Comparison of ENCODE assay signal across 10 cellular contexts in genomic region chr19:40286674-40287421, GRCh38. TPM values are rescaled to one million over a fixed set of nuclear protein-coding genes. Genes with fewer than 3 reads are reported as not detected.
DNase-seq lines count a peak whose midpoint lies in the region; ATAC-seq and TF ChIP-seq lines count a peak whose summit lies in the region.
"Had no signal": no experiment of that assay in that cellular context is flagged by ENCODE, and none has a peak within 500 bp of the region (broad histone marks: within the 10 kb centered on the region; RNA-seq: fewer than 3 reads in every experiment).

No MANE protein-coding gene starts in this region.

- no peaks in the 10 kb centered on the region for H3K27me3 ChIP-seq in breast epithelium
- H3K27me3 ChIP-seq in lower lobe of right lung (ENCODE audit: low read depth): no peaks in the 10 kb centered on the region
- H3K27me3 ChIP-seq in transverse colon: no peaks in the 10 kb centered on the region
- H3K27me3 ChIP-seq: brain microvascular endothelial cell had no signal

- 87 to 89% methylated on average over 11 to 13 of the region's 13 CpGs for WGBS in transverse colon (ENCODE audit: low coverage in 1 of 2), 2 donors

- POLR2A ChIA-PET in MCF 10A (lab: Yijun Ruan, JAX): interaction anchor here (0.6 to 1.5 kb wide), 3 partner anchors 11 to 117 kb away, joined by 3 to 4 read pairs (median 3); no protein-coding TSS in a partner anchor
- POLR2A ChIA-PET in activated CD8-positive, alpha-beta T cell treated with anti-CD3 and anti-CD28 coated beads, Interleukin-2, amount 10 ng/mL, durations not matched to agents 7 days and 5 days (lab: Charles Lee): no interaction called here

- TF ChIP-seq CTCF in MCF 10A (IDR thresholded peaks at IDR 0.05; ENCODE audit: unreplicated experiment) (no peak), breast epithelium (IDR thresholded peaks at IDR 0.05) (no peak), lower lobe of right lung (IDR thresholded peaks at IDR 0.05) (no peak), transverse colon (IDR thresholded peaks at IDR 0.05) (no peak)

- no peak for ATAC-seq in activated CD8-positive, alpha-beta T cell treated with anti-CD3 and anti-CD28 coated beads, Interleukin-2, amount 10 ng/mL, durations not matched to agents 7 days and 5 days
- ATAC-seq in lower lobe of right lung: no peak
- ATAC-seq in GM21367 (IDR thresholded peaks at IDR 0.05; ENCODE audit: unreplicated experiment): no peak

- H3K9me3 ChIP-seq in breast epithelium (no peaks in the 10 kb centered on the region), lower lobe of right lung (no peaks in the 10 kb centered on the region), transverse colon (no peaks in the 10 kb centered on the region)

- no peaks in the 10 kb centered on the region for H3K36me3 Mint-ChIP-seq in MCF 10A (ENCODE audit: insufficient read depth, unreplicated experiment)
- H3K36me3 Mint-ChIP-seq in activated CD8-positive, alpha-beta T cell treated with anti-CD3 and anti-CD28 coated beads, Interleukin-2, amount 10 ng/mL, durations not matched to agents 7 days and 5 days (ENCODE audit: low read depth): peaks cover 5% of the 10 kb centered on the region

- no peaks in the 10 kb centered on the region for H3K27me3 Mint-ChIP-seq in MCF 10A (ENCODE audit: insufficient read depth, unreplicated experiment)
- no peaks in the 10 kb centered on the region for H3K27me3 Mint-ChIP-seq in activated CD8-positive, alpha-beta T cell treated with anti-CD3 and anti-CD28 coated beads, Interleukin-2, amount 10 ng/mL, durations not matched to agents 7 days and 5 days (ENCODE audit: low read depth)

- TF ChIP-seq POLR2A in breast epithelium (IDR thresholded peaks at IDR 0.05) (no peak), transverse colon (IDR thresholded peaks at IDR 0.05) (no peak)

- intact Hi-C loops in MCF 10A (cut with micrococcal nuclease): no loop called here
- intact Hi-C loops in breast epithelium (cut with DNase I; ENCODE audit: low total_unique reads): no loop called here
- intact Hi-C loops in lower lobe of right lung (cut with DNase I): no loop called here
- intact Hi-C loops in transverse colon (cut with DNase I; ENCODE audit: low total_unique reads): no loop called here

- H3K27ac Mint-ChIP-seq in MCF 10A (ENCODE audit: low read depth, unreplicated experiment): peak overlapping the region; percentile 100
- H3K27ac Mint-ChIP-seq in activated CD8-positive, alpha-beta T cell treated with anti-CD3 and anti-CD28 coated beads, Interleukin-2, amount 10 ng/mL, durations not matched to agents 7 days and 5 days: peak overlapping the region; percentile 77

- in situ Hi-C loops in transverse colon (cut with MboI; ENCODE audit: low pct_ligation_motif_present in 1 of 4, low pct_unique_long_range_greater_than_20kb in 1 of 4, low sequenced_read_pairs in 3 of 4): loop anchor here in 2 of 4 donors (10.0 to 25.0 kb wide), 2 partner anchors 125 to 138 kb away; partner anchors contain the start of genes PRX (in 1 of the 2) and SERTAD1 (in 1 of the 2)

- DNase-seq in MCF 10A (ENCODE audit: unreplicated experiment) (no peak), breast epithelium (ENCODE audit: low spot score in 2 of 2) (no peak), lower lobe of right lung (no peak), transverse colon (no peak), mesenteric fat pad (ENCODE audit: low spot score) (no peak), NCI-H1048 (lab: John Stamatoyannopoulos, UW) (no peak)
- no peak for DNase-seq in activated CD8-positive, alpha-beta T cell treated with anti-CD3 and anti-CD28 coated beads, Interleukin-2, amount 10 ng/mL, durations not matched to agents 7 days and 5 days
- DNase-seq: brain microvascular endothelial cell, NCI-H187 had no signal

- no peaks in the 10 kb centered on the region for H3K36me3 ChIP-seq in breast epithelium
- peaks cover 4% of the 10 kb centered on the region for H3K36me3 ChIP-seq in lower lobe of right lung
- no peaks in the 10 kb centered on the region for H3K36me3 ChIP-seq in transverse colon
- H3K36me3 ChIP-seq: brain microvascular endothelial cell had no signal

- H3K9me3 Mint-ChIP-seq in MCF 10A (ENCODE audit: unreplicated experiment): no peaks in the 10 kb centered on the region
- H3K9me3 Mint-ChIP-seq in activated CD8-positive, alpha-beta T cell treated with anti-CD3 and anti-CD28 coated beads, Interleukin-2, amount 10 ng/mL, durations not matched to agents 7 days and 5 days (ENCODE audit: insufficient read depth): no peaks in the 10 kb centered on the region

- no peak for TF ChIP-seq EP300 in transverse colon (IDR thresholded peaks at IDR 0.05; ENCODE audit: low read depth)

- BruUV-seq in MCF 10A (replicated peaks; lab: Mats Ljungman, UMichigan): no TSS peak

- CTCF ChIA-PET in MCF 10A (lab: Yijun Ruan, JAX): interaction anchor here (0.6 to 0.7 kb wide), 4 partner anchors 10 to 1132 kb away, joined by 3 to 5 read pairs (median 4); no protein-coding TSS in a partner anchor
- CTCF ChIA-PET in activated CD8-positive, alpha-beta T cell treated with anti-CD3 and anti-CD28 coated beads, Interleukin-2, amount 10 ng/mL, durations not matched to agents 7 days and 5 days (lab: Charles Lee): interaction anchor here (0.6 to 1.2 kb wide), 3 partner anchors 19 to 983 kb away, joined by 3 to 4 read pairs (median 3); partner anchors contain the start of gene BLVRB

- H3K4me1 ChIP-seq in breast epithelium (peaks cover 5 to 12% of the 10 kb centered on the region in 2 donors), lower lobe of right lung (peaks cover 31% of the 10 kb centered on the region), transverse colon (peaks cover 12 to 27% (median 23%) of the 10 kb centered on the region in 4 donors)

- H3K4me1 Mint-ChIP-seq in MCF 10A (ENCODE audit: insufficient read depth, unreplicated experiment): peaks cover 12% of the 10 kb centered on the region
- peaks cover 34% of the 10 kb centered on the region for H3K4me1 Mint-ChIP-seq in activated CD8-positive, alpha-beta T cell treated with anti-CD3 and anti-CD28 coated beads, Interleukin-2, amount 10 ng/mL, durations not matched to agents 7 days and 5 days (ENCODE audit: low read depth)

- H3K4me3 Mint-ChIP-seq in MCF 10A (ENCODE audit: unreplicated experiment): peak overlapping the region; percentile 92
- H3K4me3 Mint-ChIP-seq in activated CD8-positive, alpha-beta T cell treated with anti-CD3 and anti-CD28 coated beads, Interleukin-2, amount 10 ng/mL, durations not matched to agents 7 days and 5 days: peak overlapping the region; percentile 89

- H3K27ac ChIP-seq in breast epithelium (no peak overlapping the region), lower lobe of right lung (peak overlapping the region; percentile 93), transverse colon (peak overlapping the region; percentile 90 to 99 (median 96))
- H3K27ac ChIP-seq: brain microvascular endothelial cell had no signal

- no peak overlapping the region for H3K4me3 ChIP-seq in breast epithelium
- peak overlapping the region; percentile 88 for H3K4me3 ChIP-seq in lower lobe of right lung
- H3K4me3 ChIP-seq in transverse colon: no peak overlapping the region

RNA-seq across cellular contexts. Expression of gene AKT2, which starts 1.7 kb away (rescaled TPM):
- total RNA-seq in MCF 10A (2022) (108 and 111 TPM in 2 replicates), breast epithelium (10 to 100 TPM; 83.4 to 88.3 (median 84.9) TPM), lower lobe of right lung (102 TPM), transverse colon (100 to 1,000 TPM in 2 of 4 donors, 10 to 100 TPM in 2; 63.2 to 266 (median 138) TPM), mesenteric fat pad (189 TPM)
- 100 to 1,000 TPM; 137 to 139 TPM for total RNA-seq in activated CD8-positive, alpha-beta T cell treated with anti-CD3 and anti-CD28 coated beads, Interleukin-2, amount 10 ng/mL, durations not matched to agents 7 days and 5 days

Comparison
In these comparisons a context has a peak if more than half of its experiments do, and no peak if none do; other contexts are left out.
1. H3K27ac ChIP-seq: peak in lower lobe of right lung (single experiment) and transverse colon (4 of 4); none in breast epithelium (0 of 2).